ENCODE assay signal across 15 cellular contexts in genomic region chr22:20517422-20517821, GRCh38. TPM values are rescaled to one million over a fixed set of nuclear protein-coding genes. Genes with fewer than 3 reads are reported as not detected.
A peak's percentile ranks its signal among the peaks of the same experiment; 100 is the strongest.
DNase-seq lines count a peak whose midpoint lies in the region; ATAC-seq and TF ChIP-seq lines count a peak whose summit lies in the region.
"Had no signal": no experiment of that assay in that cellular context is flagged by ENCODE, and none has a peak within 500 bp of the region (broad histone marks: within the 10 kb centered on the region; RNA-seq: fewer than 3 reads in every experiment).

No MANE protein-coding gene starts in this region.

- H3K27ac Mint-ChIP-seq in T-helper 2 cell treated with Interferon-gamma antibody and Interleukin-4, amounts not matched to agents 5 μg/mL and 100 μg/mL, for 36 hours: peak overlapping the region; percentile 82
- H3K27ac Mint-ChIP-seq in WTC11 (peak overlapping the region; percentile 82), nephron progenitor cell (peak overlapping the region; percentile 68)
- peak overlapping the region; percentile 92 to 94 for H3K27ac Mint-ChIP-seq in effector memory CD8-positive, alpha-beta T cell
- H3K27ac Mint-ChIP-seq: activated B cell treated with CpG ODN at 0.5 μM for 24 hours had no signal

- no peaks in the 10 kb centered on the region for H3K9me3 Mint-ChIP-seq in T-helper 2 cell treated with Interferon-gamma antibody and Interleukin-4, amounts not matched to agents 5 μg/mL and 100 μg/mL, for 36 hours
- no peaks in the 10 kb centered on the region for H3K9me3 Mint-ChIP-seq in WTC11
- H3K9me3 Mint-ChIP-seq in effector memory CD8-positive, alpha-beta T cell: no peaks in the 10 kb centered on the region
- H3K9me3 Mint-ChIP-seq in nephron progenitor cell: no peaks in the 10 kb centered on the region
- H3K9me3 Mint-ChIP-seq: activated B cell treated with CpG ODN at 0.5 μM for 24 hours had no signal

- H3K27me3 Mint-ChIP-seq in T-helper 2 cell treated with Interferon-gamma antibody and Interleukin-4, amounts not matched to agents 5 μg/mL and 100 μg/mL, for 36 hours (ENCODE audit: low read depth): no peaks in the 10 kb centered on the region
- H3K27me3 Mint-ChIP-seq in WTC11 (ENCODE audit: low read depth) (no peaks in the 10 kb centered on the region), nephron progenitor cell (ENCODE audit: low read depth, poor library complexity) (peaks cover 3% of the 10 kb centered on the region)
- H3K27me3 Mint-ChIP-seq in effector memory CD8-positive, alpha-beta T cell: no peaks in the 10 kb centered on the region
- H3K27me3 Mint-ChIP-seq: activated B cell treated with CpG ODN at 0.5 μM for 24 hours had no signal

- ATAC-seq in WTC11 (no peak), HG03196 (IDR thresholded peaks at IDR 0.05; ENCODE audit: unreplicated experiment) (no peak)
- peak; percentile 52 for ATAC-seq in effector memory CD8-positive, alpha-beta T cell (replicated peaks)
- ATAC-seq: SK-N-SH treated with all-trans-retinoic acid at 6 μM for 48 hours had no signal

- peaks cover 34% of the 10 kb centered on the region for H3K4me1 Mint-ChIP-seq in T-helper 2 cell treated with Interferon-gamma antibody and Interleukin-4, amounts not matched to agents 5 μg/mL and 100 μg/mL, for 36 hours (ENCODE audit: low read depth)
- 0 out of 2 replicates have a peak, but pooled peaks cover 4% of the 10 kb centered on the region for H3K4me1 Mint-ChIP-seq in WTC11
- peaks cover 54 to 64% of the 10 kb centered on the region in 2 donors for H3K4me1 Mint-ChIP-seq in effector memory CD8-positive, alpha-beta T cell (ENCODE audit: low read depth in 2 of 2)
- peaks cover 29% of the 10 kb centered on the region for H3K4me1 Mint-ChIP-seq in nephron progenitor cell

- no peak overlapping the region for H3K4me3 Mint-ChIP-seq in T-helper 2 cell treated with Interferon-gamma antibody and Interleukin-4, amounts not matched to agents 5 μg/mL and 100 μg/mL, for 36 hours
- H3K4me3 Mint-ChIP-seq in WTC11: no peak overlapping the region
- H3K4me3 Mint-ChIP-seq in effector memory CD8-positive, alpha-beta T cell: peak overlapping the region; percentile 21 to 61
- H3K4me3 Mint-ChIP-seq in nephron progenitor cell: no peak overlapping the region
- H3K4me3 Mint-ChIP-seq: activated B cell treated with CpG ODN at 0.5 μM for 24 hours had no signal

- TF ChIP-seq CTCF in WTC11 (IDR thresholded peaks at IDR 0.05): no peak
- TF ChIP-seq CTCF in nephron progenitor cell (IDR thresholded peaks at IDR 0.05): no peak

- POLR2A ChIA-PET in WTC11 (lab: Charles Lee): no interaction called here

- CTCF ChIA-PET in WTC11 (lab: Charles Lee): interaction anchor here (1.1 kb wide), 1 partner anchor 9 kb away, joined by 4 read pairs; no protein-coding TSS in a partner anchor

- H3K36me3 Mint-ChIP-seq in T-helper 2 cell treated with Interferon-gamma antibody and Interleukin-4, amounts not matched to agents 5 μg/mL and 100 μg/mL, for 36 hours (ENCODE audit: low read depth): peaks cover 44% of the 10 kb centered on the region
- H3K36me3 Mint-ChIP-seq in WTC11 (peaks cover 12% of the 10 kb centered on the region), nephron progenitor cell (ENCODE audit: low read depth) (peaks cover 28% of the 10 kb centered on the region)
- peaks cover 55% of the 10 kb centered on the region for H3K36me3 Mint-ChIP-seq in effector memory CD8-positive, alpha-beta T cell (ENCODE audit: insufficient read depth)

- no peak for DNase-seq in T-helper 2 cell treated with Interferon-gamma antibody and Interleukin-4, amounts not matched to agents 5 μg/mL and 100 μg/mL, for 36 hours (ENCODE audit: low spot score)
- DNase-seq in T-helper 2 cell: no peak
- no peak for DNase-seq in WTC11 (ENCODE audit: low spot score)
- DNase-seq in effector memory CD8-positive, alpha-beta T cell: no peak
- DNase-seq in nephron progenitor cell: no peak
- no peak for DNase-seq in SIG-M5 (lab: John Stamatoyannopoulos, UW)
- DNase-seq in SHP77 (lab: John Stamatoyannopoulos, UW): no peak
- DNase-seq: activated B cell treated with CpG ODN at 0.5 μM for 24 hours; activated effector memory CD4-positive, alpha-beta T cell treated with Interleukin-2 at 50 U/mL for 16 hours; Caco-2; cerebellar nuclear complex; occipital lobe; transverse colon had no signal

TF ChIP-seq in WTC11, 78 proteins besides CTCF, POLR2A, EP300 and RAD21 (continues in another document):
- no peak for TF ChIP-seq MYBL2 (CRISPR knock-in tag; IDR thresholded peaks at IDR 0.05)
- no peak for TF ChIP-seq AR (CRISPR knock-in tag; IDR thresholded peaks at IDR 0.05)
- no peak for TF ChIP-seq GRHL2 (CRISPR knock-in tag; IDR thresholded peaks at IDR 0.05; ENCODE audit: insufficient replicate concordance, severe bottlenecking)
- no peak for TF ChIP-seq IRF2 (CRISPR knock-in tag; IDR thresholded peaks at IDR 0.05; ENCODE audit: borderline replicate concordance, low read depth)
- no peak for TF ChIP-seq ZNF232 (CRISPR knock-in tag; IDR thresholded peaks at IDR 0.05)
- TF ChIP-seq ZNF416 (CRISPR knock-in tag; IDR thresholded peaks at IDR 0.05): no peak
- no peak for TF ChIP-seq E2F4 (CRISPR knock-in tag; IDR thresholded peaks at IDR 0.05; ENCODE audit: borderline replicate concordance, low read depth)
- no peak for TF ChIP-seq CDX4 (CRISPR knock-in tag; IDR thresholded peaks at IDR 0.05; ENCODE audit: borderline replicate concordance)
- no peak for TF ChIP-seq IRF1 (CRISPR knock-in tag; IDR thresholded peaks at IDR 0.05)
- TF ChIP-seq ELF4 (CRISPR knock-in tag; IDR thresholded peaks at IDR 0.05; ENCODE audit: low read depth): no peak
- TF ChIP-seq NFE2L1 (CRISPR knock-in tag; IDR thresholded peaks at IDR 0.05): no peak
- no peak for TF ChIP-seq ATF2 (CRISPR knock-in tag; IDR thresholded peaks at IDR 0.05; ENCODE audit: borderline replicate concordance, low read depth)
- no peak for TF ChIP-seq FOXK1 (CRISPR knock-in tag; IDR thresholded peaks at IDR 0.05)

RNA-seq across cellular contexts. Expression of gene MED15, which starts 10.0 kb away (rescaled TPM):
- 60.9 to 67.7 TPM (median 62.6 TPM) in 3 replicates for total RNA-seq in WTC11 (2021)

RNA-seq across cellular contexts. Expression of gene KLHL22, which starts 21.8 kb away (rescaled TPM):
- 9.9 to 15.7 TPM (median 12.1 TPM) in 3 replicates for total RNA-seq in WTC11 (2021)

Comparison
In these comparisons a context has a peak if more than half of its experiments do, and no peak if none do; other contexts are left out.
1. H3K4me3 Mint-ChIP-seq: peak in effector memory CD8-positive, alpha-beta T cell (2 of 2); none in T-helper 2 cell treated with Interferon-gamma antibody and Interleukin-4, amounts not matched to agents 5 μg/mL and 100 μg/mL, for 36 hours (single experiment), WTC11 (single experiment) and nephron progenitor cell (single experiment).
2. Peak in every context shown above with its lines, with median percentiles within 50 percentile points of each other: H3K27ac Mint-ChIP-seq.